8 cellular contexts compared by ENCODE assay signal in the genomic region with DNA sequence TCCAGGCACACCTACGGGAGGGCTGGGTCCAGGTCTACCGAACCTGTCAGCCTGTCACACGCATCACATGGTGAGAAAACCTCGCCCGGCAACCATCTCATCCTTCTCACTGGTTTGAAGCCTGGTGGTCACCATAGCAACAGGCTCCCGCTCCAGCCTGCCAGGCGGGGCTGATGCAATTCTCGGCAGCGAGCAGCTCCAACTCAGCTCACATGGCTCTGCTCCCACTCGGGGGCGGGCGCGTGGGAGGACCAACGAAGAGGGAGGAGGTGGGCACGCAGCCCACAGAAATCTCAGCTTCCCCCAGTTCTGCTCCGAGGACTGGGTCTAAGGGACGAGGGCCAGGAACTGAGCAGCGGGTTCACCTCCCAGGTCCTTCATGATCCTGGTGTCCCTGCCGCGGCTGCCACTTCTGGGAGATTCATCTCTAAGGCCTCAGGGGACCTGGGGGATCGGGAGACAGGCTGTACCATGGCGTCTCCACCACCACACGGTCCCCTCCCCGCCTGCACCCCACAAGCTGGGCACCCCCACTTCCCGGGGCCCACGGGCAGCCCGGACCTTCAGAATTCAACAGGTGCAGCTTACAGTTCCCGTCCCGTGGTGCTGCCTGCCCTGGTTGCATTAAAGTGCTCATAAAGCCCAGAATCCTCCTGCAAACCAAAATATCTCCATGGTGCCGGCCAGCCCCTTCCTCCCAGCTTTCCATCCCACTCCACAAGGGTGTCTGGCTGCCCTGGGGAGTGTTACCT. TPM values are rescaled to one million over a fixed set of nuclear protein-coding genes. Genes with fewer than 3 reads are reported as not detected.
DNase-seq lines count a peak whose midpoint lies in the region; ATAC-seq, FAIRE-seq and TF ChIP-seq lines count a peak whose summit lies in the region.

No MANE protein-coding gene starts in this region.

- H2BK12ac ChIP-seq in H9 (ENCODE audit: insufficient read length, low read depth, low read length), result no peak overlapping the region

- no peak overlapping the region for H3K56ac ChIP-seq in H9 (ENCODE audit: insufficient read length, low read depth, low read length)

- H2BK20ac ChIP-seq in H9 (ENCODE audit: low read depth, low read length, poor library complexity, severe bottlenecking), result no peak overlapping the region

- no peak overlapping the region for H2BK5ac ChIP-seq in H9 (ENCODE audit: insufficient read length, low read length)

- H3K9ac ChIP-seq in H9 (ENCODE audit: extremely low read depth, insufficient read length, low read length), result no peak overlapping the region

- H4K91ac ChIP-seq in H9 (ENCODE audit: insufficient read length, low read depth, low read length), result no peak overlapping the region

- H3K9me3 ChIP-seq in H9 (ENCODE audit: control insufficient read depth, low read depth, low read length), result no peaks in the 10 kb centered on the region

- peak overlapping the region; percentile 85 for H3K14ac ChIP-seq in H9 (ENCODE audit: insufficient read depth, low read length)

- WGBS in H9 (ENCODE audit: extremely low coverage, insufficient read length, low lambda C conversion rate), result no CpG with 5 or more reads among the region's 30 CpGs

- no peak overlapping the region for H3K27ac ChIP-seq in H9 (ENCODE audit: insufficient read length, low read depth, low read length)

- DNase-seq in H9, result peak; percentile 82
- DNase-seq in NCI-H460 (ENCODE audit: extremely low read depth, low read depth), result peak; percentile 40
- DNase-seq in erythroblast (lab: John Stamatoyannopoulos, UW), result peak; percentile 17 to 18
- DNase-seq in neural crest cell (ENCODE audit: low read depth, low spot score), result peak; percentile 47
- DNase-seq in T-cell, result no peak
- DNase-seq in stimulated activated CD4-positive, alpha-beta T cell treated with anti-CD3 and anti-CD28 coated beads, Interleukin-2, amount 100 ng/mL, for 24 hours, result no peak
- DNase-seq in UCSD-AML1 (lab: John Stamatoyannopoulos, UW; ENCODE audit: unreplicated experiment), result no peak
- no peak for DNase-seq in GM12892 (ENCODE audit: insufficient read length)

- ATAC-seq in T-cell (replicated peaks in 1 of 4), result no peak

- TF ChIP-seq POLR2A in erythroblast (IDR thresholded peaks at IDR 0.05; ENCODE audit: low read length) (no peak), GM12892 (IDR thresholded peaks at IDR 0.05; ENCODE audit: low read depth, low read length) (no peak)

- H3K4me2 ChIP-seq in H9 (ENCODE audit: insufficient read depth, insufficient read length, low read length), result no peak overlapping the region

- H3K27me3 Mint-ChIP-seq in H9 (ENCODE audit: low read depth) (no peaks in the 10 kb centered on the region), neural crest cell (ENCODE audit: low read depth) (no peaks in the 10 kb centered on the region), T-cell (no peaks in the 10 kb centered on the region)

- H3K18ac ChIP-seq in H9 (ENCODE audit: insufficient read length, low read depth, low read length), result peak overlapping the region; percentile 82

- FAIRE-seq in GM12892 (lab: Jason Lieb, UNC), result no peak

- H3K79me2 ChIP-seq in H9 (ENCODE audit: insufficient read depth, low read length), result no peaks in the 10 kb centered on the region

- no peak overlapping the region for H4K8ac ChIP-seq in H9 (replicated peaks; ENCODE audit: insufficient read length, low read depth, low read length)

- TF ChIP-seq CTCF in H9 (conservative IDR thresholded peaks at IDR 0.05) (no peak), neural crest cell (conservative IDR thresholded peaks at IDR 0.05) (no peak)

- POLR2A ChIA-PET in T-cell (lab: Charles Lee), result no interaction called here

- H3K4me1 ChIP-seq in H9 (ENCODE audit: insufficient read depth, low read length), result no peaks in the 10 kb centered on the region

- no peak overlapping the region for H3T11ph ChIP-seq in H9 (ENCODE audit: low read length)

- no peak overlapping the region for H2AK5ac ChIP-seq in H9 (ENCODE audit: insufficient read length, low read length)

- H3K4me1 Mint-ChIP-seq in H9 (peaks cover 13 to 15% of the 10 kb centered on the region in 2 experiments), neural crest cell (peaks cover 3% of the 10 kb centered on the region), T-cell (no peaks in the 10 kb centered on the region)

- H3K36me3 Mint-ChIP-seq in H9 (ENCODE audit: insufficient read depth in 1 of 3, low read depth in 3 of 3) (peaks cover 0 to 10% (median 0%) of the 10 kb centered on the region in 3 experiments; a peak in 1 of 7 replicates), neural crest cell (ENCODE audit: low read depth) (peaks cover 4% of the 10 kb centered on the region), T-cell (peaks cover 15% of the 10 kb centered on the region)

- H3K27ac Mint-ChIP-seq in H9 (peak overlapping the region; percentile 66 to 93 (median 82); a peak in 5 of 7 replicates), neural crest cell (ENCODE audit: unreplicated experiment) (peak overlapping the region; percentile 84), T-cell (no peak overlapping the region)

- no peak overlapping the region for H4K5ac ChIP-seq in H9 (ENCODE audit: insufficient read length, low read depth, low read length)

- no peaks in the 10 kb centered on the region for H3K9me3 Mint-ChIP-seq in H9
- no peaks in the 10 kb centered on the region for H3K9me3 Mint-ChIP-seq in neural crest cell
- no peaks in the 10 kb centered on the region for H3K9me3 Mint-ChIP-seq in T-cell

- H2AFZ ChIP-seq in H9 (ENCODE audit: low read length), result no peak overlapping the region

- H3K79me1 ChIP-seq in H9 (ENCODE audit: insufficient read depth, low read depth, low read length, poor library complexity, severe bottlenecking), result no peaks in the 10 kb centered on the region

- H3K4me3 Mint-ChIP-seq in H9 (peak overlapping the region in 1 of 2 experiments; percentile 26; a peak in 1 of 5 replicates), neural crest cell (no peak overlapping the region), T-cell (no peak overlapping the region)

- no peak overlapping the region for H3K4ac ChIP-seq in H9 (ENCODE audit: low read depth, low read length)

- peak overlapping the region; percentile 31 for H2BK120ac ChIP-seq in H9 (ENCODE audit: low read depth, low read length, poor library complexity, severe bottlenecking)

- no peak overlapping the region for H2BK15ac ChIP-seq in H9 (ENCODE audit: low read depth, low read length)

- H3K23ac ChIP-seq in H9 (ENCODE audit: insufficient read length, low read depth, low read length), result no peak overlapping the region

- H3K27me3 ChIP-seq in H9 (ENCODE audit: insufficient read depth, low read length), result no peaks in the 10 kb centered on the region

- H3K23me2 ChIP-seq in H9 (ENCODE audit: insufficient read length, low read depth, low read length, poor library complexity, severe bottlenecking), result no peaks in the 10 kb centered on the region

- H4K20me1 ChIP-seq in H9 (ENCODE audit: control insufficient read depth, insufficient read depth, insufficient read length), result no peaks in the 10 kb centered on the region

- CTCF ChIA-PET in T-cell (lab: Charles Lee), result no interaction called here

RNA-seq across cellular contexts. Expression of a gene that starts 25.8 kb away (rescaled TPM):
- total RNA-seq in H9 (2021) (31.3 and 34.7 TPM in 2 replicates), neural crest cell (57.4 and 59.7 TPM in 2 replicates), T-cell (100 to 1,000 TPM in 4 of 5 donors, 10 to 100 TPM in 1; 89.4 to 165 (median 125) TPM)
- total RNA-seq in NCI-H460 (2014; rRNA removed; shearing (Covaris generic)), result 14.4 and 19.0 TPM in 2 replicates
- polyA plus RNA-seq in NCI-H460 (2014; cell fraction: nucleus; rRNA removed), result 21.5 and 28.0 TPM in 2 replicates
- polyA plus RNA-seq in GM12892 (2012; ENCODE audit: missing spikeins), result 33.9 TPM

Comparison
In these comparisons a context has a peak if more than half of its experiments do, and no peak if none do; other contexts are left out.
1. DNase-seq: peak in H9 (single experiment), NCI-H460 (single experiment), erythroblast (2 of 2) and neural crest cell (single experiment); none in T-cell (0 of 34), stimulated activated CD4-positive, alpha-beta T cell treated with anti-CD3 and anti-CD28 coated beads, Interleukin-2, amount 100 ng/mL, for 24 hours (0 of 2), UCSD-AML1 (single experiment) and GM12892 (single experiment).
2. H3K27ac Mint-ChIP-seq: peak in H9 (3 of 3) and neural crest cell (single experiment); none in T-cell (0 of 2).